In genomic region chr11:88352139-88352538, GRCh38 we compare ENCODE assay signal across 19 cellular contexts. TPM values are rescaled to one million over a fixed set of nuclear protein-coding genes. Genes with fewer than 3 reads are reported as not detected.
DNase-seq lines count a peak whose midpoint lies in the region; ATAC-seq and TF ChIP-seq lines count a peak whose summit lies in the region.
"Had no signal": no experiment of that assay in that cellular context is flagged by ENCODE, and none has a peak within 500 bp of the region (broad histone marks: within the 10 kb centered on the region; RNA-seq: fewer than 3 reads in every experiment).

No MANE protein-coding gene starts in this region.

- H3K27me3 ChIP-seq in mammary epithelial cell (ENCODE audit: insufficient read depth, low read length) (no peaks in the 10 kb centered on the region), breast epithelium (no peaks in the 10 kb centered on the region)
- H3K27me3 ChIP-seq: Peyer's patch had no signal

- H3K27ac ChIP-seq in mammary epithelial cell (ENCODE audit: insufficient read depth, low read depth, low read length) (no peak overlapping the region), breast epithelium (no peak overlapping the region)
- H3K27ac ChIP-seq: HL-60, Peyer's patch had no signal

- H3K9me3 ChIP-seq in mammary epithelial cell (replicated peaks; ENCODE audit: insufficient read depth, low read length) (no peaks in the 10 kb centered on the region), breast epithelium (no peaks in the 10 kb centered on the region)
- H3K9me3 ChIP-seq: Peyer's patch had no signal

- BruUV-seq in mammary epithelial cell (replicated peaks; lab: Mats Ljungman, UMichigan), result no TSS peak

- no peak overlapping the region for H3K4me3 ChIP-seq in mammary epithelial cell (replicated peaks in 1 of 3; ENCODE audit: insufficient read depth in 1 of 3, low read depth in 2 of 3, low read length in 3 of 3)
- no peak overlapping the region for H3K4me3 ChIP-seq in breast epithelium
- H3K4me3 ChIP-seq: K562, Peyer's patch had no signal

- CTCF ChIA-PET in mammary epithelial cell (lab: Charles Lee; ENCODE audit: low non-redundant PET), result no interaction called here

- intact Hi-C loops in mammary epithelial cell (cut with micrococcal nuclease), result no loop called here
- intact Hi-C loops in breast epithelium (cut with DNase I; ENCODE audit: low total_unique reads), result no loop called here
- intact Hi-C loops in left cardiac atrium (cut with DNase I), result no loop called here

- no peak for TF ChIP-seq CTCF in mammary epithelial cell (conservative IDR thresholded peaks at IDR 0.05 in 1 of 2, IDR thresholded peaks at IDR 0.05 in 1 of 2; ENCODE audit: extremely low read depth in 1 of 2, insufficient read depth in 1 of 2, low read depth in 1 of 2, low read length in 2 of 2)
- no peak for TF ChIP-seq CTCF in breast epithelium (IDR thresholded peaks at IDR 0.05)

- H4K20me1 ChIP-seq in mammary epithelial cell (ENCODE audit: insufficient read depth, low read length), result no peaks in the 10 kb centered on the region

- peak; percentile 37 for DNase-seq in mammary epithelial cell
- no peak for DNase-seq in breast epithelium (ENCODE audit: low spot score in 2 of 2)
- peak; percentile 65 for DNase-seq in fibroblast of gingiva (ENCODE audit: low read depth)
- no peak for DNase-seq in SHP77 (lab: John Stamatoyannopoulos, UW)
- DNase-seq in left cardiac atrium, result no peak
- DNase-seq: activated CD4-positive, alpha-beta T cell treated with anti-CD3 and anti-CD28 coated beads, Interleukin-2, amount 50 U/mL, for 4 hours; activated naive CD4-positive, alpha-beta T cell treated with anti-CD3 and anti-CD28 coated beads for 36 hours; activated T-cell treated with anti-CD3 and anti-CD28 coated beads for 4 hours; effector CD4-positive, alpha-beta T cell; GOT3; NCI-H1092 treated with DMSO at 0.1 percent for 48 hours; NCI-H748 treated with DMSO at 0.1 percent for 48 hours; Peyer's patch had no signal

- H3K4me1 ChIP-seq in mammary epithelial cell (ENCODE audit: insufficient read depth, low read length) (no peaks in the 10 kb centered on the region), breast epithelium (no peaks in the 10 kb centered on the region)
- H3K4me1 ChIP-seq: Peyer's patch had no signal

- no peak overlapping the region for H2AFZ ChIP-seq in mammary epithelial cell (ENCODE audit: low read depth, low read length)

- in situ Hi-C loops in mammary epithelial cell (cut with MboI; ENCODE audit: low sequenced_read_pairs in 2 of 2), result no loop called here

- no peak overlapping the region for H3K4me2 ChIP-seq in mammary epithelial cell (ENCODE audit: insufficient read depth, low read depth, low read length)

- dilution Hi-C loops in mammary epithelial cell (cut with HindIII; ENCODE audit: low sequenced_read_pairs), result no loop called here

- H3K79me2 ChIP-seq in mammary epithelial cell (ENCODE audit: insufficient read depth, low read length), result no peaks in the 10 kb centered on the region

- peak; percentile 86 for ATAC-seq in SK-N-SH treated with all-trans-retinoic acid at 6 μM for 48 hours
- no peak for ATAC-seq in left cardiac atrium
- no peak for ATAC-seq in GM18519 (IDR thresholded peaks at IDR 0.05; ENCODE audit: low FRiP score, unreplicated experiment)
- ATAC-seq in GM19023 (IDR thresholded peaks at IDR 0.05; ENCODE audit: unreplicated experiment), result no peak
- ATAC-seq: K562 had no signal

- no peak for TF ChIP-seq POLR2A in breast epithelium (IDR thresholded peaks at IDR 0.05)

- H3K36me3 ChIP-seq in mammary epithelial cell (ENCODE audit: insufficient read depth, low read length) (no peaks in the 10 kb centered on the region), breast epithelium (no peaks in the 10 kb centered on the region)
- H3K36me3 ChIP-seq: Peyer's patch had no signal

- H3K9ac ChIP-seq in mammary epithelial cell (ENCODE audit: insufficient read depth, low read length), result no peak overlapping the region

TF ChIP-seq in SK-N-SH treated with all-trans-retinoic acid at 6 μM for 48 hours, 23 proteins besides CTCF, POLR2A, EP300 and RAD21 (continues in another document):
- TF ChIP-seq CREB5 (CRISPR knock-in tag; IDR thresholded peaks at IDR 0.05; ENCODE audit: low read depth), result no peak
- TF ChIP-seq TSHZ2 (CRISPR knock-in tag; IDR thresholded peaks at IDR 0.05), result no peak
- peak; percentile 92 for TF ChIP-seq ISL1 (CRISPR knock-in tag; IDR thresholded peaks at IDR 0.05)
- TF ChIP-seq OSR1 (CRISPR knock-in tag; IDR thresholded peaks at IDR 0.05), result no peak
- no peak for TF ChIP-seq PPARA (CRISPR knock-in tag; IDR thresholded peaks at IDR 0.05; ENCODE audit: borderline replicate concordance)
- TF ChIP-seq ZNF8 (CRISPR knock-in tag; IDR thresholded peaks at IDR 0.05), result no peak
- TF ChIP-seq ZNF70 (CRISPR knock-in tag; IDR thresholded peaks at IDR 0.05), result no peak
- no peak for TF ChIP-seq TOX (CRISPR knock-in tag; IDR thresholded peaks at IDR 0.05; ENCODE audit: borderline replicate concordance)
- peak; percentile 43; the same call in 1 of the 2 replicates for TF ChIP-seq CSRNP3 (CRISPR knock-in tag; IDR thresholded peaks at IDR 0.05)
- no peak for TF ChIP-seq SNAI2 (CRISPR knock-in tag; IDR thresholded peaks at IDR 0.05)
- TF ChIP-seq ZNF565 (CRISPR knock-in tag; conservative IDR thresholded peaks at IDR 0.05; ENCODE audit: low read depth), result no peak
- TF ChIP-seq, protein P1, sequence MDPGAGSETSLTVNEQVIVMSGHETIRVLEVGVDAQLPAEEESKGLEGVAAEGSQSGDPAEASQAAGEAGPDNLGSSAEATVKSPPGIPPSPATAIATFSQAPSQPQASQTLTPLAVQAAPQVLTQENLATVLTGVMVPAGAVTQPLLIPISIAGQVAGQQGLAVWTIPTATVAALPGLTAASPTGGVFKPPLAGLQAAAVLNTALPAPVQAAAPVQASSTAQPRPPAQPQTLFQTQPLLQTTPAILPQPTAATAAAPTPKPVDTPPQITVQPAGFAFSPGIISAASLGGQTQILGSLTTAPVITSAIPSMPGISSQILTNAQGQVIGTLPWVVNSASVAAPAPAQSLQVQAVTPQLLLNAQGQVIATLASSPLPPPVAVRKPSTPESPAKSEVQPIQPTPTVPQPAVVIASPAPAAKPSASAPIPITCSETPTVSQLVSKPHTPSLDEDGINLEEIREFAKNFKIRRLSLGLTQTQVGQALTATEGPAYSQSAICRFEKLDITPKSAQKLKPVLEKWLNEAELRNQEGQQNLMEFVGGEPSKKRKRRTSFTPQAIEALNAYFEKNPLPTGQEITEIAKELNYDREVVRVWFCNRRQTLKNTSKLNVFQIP (CRISPR knock-in tag; IDR thresholded peaks at IDR 0.05; ENCODE audit: borderline replicate concordance, low read depth), result peak; percentile 28; the same call in 1 of the 2 replicates
- no peak for TF ChIP-seq GLIS3 (CRISPR knock-in tag; IDR thresholded peaks at IDR 0.05)
- TF ChIP-seq RARB (CRISPR knock-in tag; IDR thresholded peaks at IDR 0.05), result no peak
- TF ChIP-seq ZC3H10 (CRISPR knock-in tag; IDR thresholded peaks at IDR 0.05), result no peak
- no peak for TF ChIP-seq ZFP3 (CRISPR knock-in tag; IDR thresholded peaks at IDR 0.05)
- no peak for TF ChIP-seq ESRRG (CRISPR knock-in tag; IDR thresholded peaks at IDR 0.05)

RNA-seq across cellular contexts. Expression of gene CTSC, which starts 14.6 kb away (rescaled TPM):
- 100 to 1,000 TPM; 192 to 609 TPM for total RNA-seq in mammary epithelial cell
- 776 TPM for polyA plus RNA-seq in mammary epithelial cell
- 436 TPM for polyA minus RNA-seq in mammary epithelial cell
- total RNA-seq in breast epithelium, result 100 to 1,000 TPM in 1 of 3 donors, 10 to 100 TPM in 2; 56.0 to 103 (median 64.1) TPM
- total RNA-seq in left cardiac atrium, result 10 to 100 TPM; 75.2 to 90.0 TPM
- total RNA-seq: G401 had no signal

Comparison
In these comparisons a context has a peak if more than half of its experiments do, and no peak if none do; other contexts are left out.
1. DNase-seq: peak in mammary epithelial cell (single experiment) and fibroblast of gingiva (single experiment); none in breast epithelium (0 of 2), SHP77 (0 of 2) and left cardiac atrium (single experiment).